8 cellular contexts compared by ENCODE assay signal in the genomic region with DNA sequence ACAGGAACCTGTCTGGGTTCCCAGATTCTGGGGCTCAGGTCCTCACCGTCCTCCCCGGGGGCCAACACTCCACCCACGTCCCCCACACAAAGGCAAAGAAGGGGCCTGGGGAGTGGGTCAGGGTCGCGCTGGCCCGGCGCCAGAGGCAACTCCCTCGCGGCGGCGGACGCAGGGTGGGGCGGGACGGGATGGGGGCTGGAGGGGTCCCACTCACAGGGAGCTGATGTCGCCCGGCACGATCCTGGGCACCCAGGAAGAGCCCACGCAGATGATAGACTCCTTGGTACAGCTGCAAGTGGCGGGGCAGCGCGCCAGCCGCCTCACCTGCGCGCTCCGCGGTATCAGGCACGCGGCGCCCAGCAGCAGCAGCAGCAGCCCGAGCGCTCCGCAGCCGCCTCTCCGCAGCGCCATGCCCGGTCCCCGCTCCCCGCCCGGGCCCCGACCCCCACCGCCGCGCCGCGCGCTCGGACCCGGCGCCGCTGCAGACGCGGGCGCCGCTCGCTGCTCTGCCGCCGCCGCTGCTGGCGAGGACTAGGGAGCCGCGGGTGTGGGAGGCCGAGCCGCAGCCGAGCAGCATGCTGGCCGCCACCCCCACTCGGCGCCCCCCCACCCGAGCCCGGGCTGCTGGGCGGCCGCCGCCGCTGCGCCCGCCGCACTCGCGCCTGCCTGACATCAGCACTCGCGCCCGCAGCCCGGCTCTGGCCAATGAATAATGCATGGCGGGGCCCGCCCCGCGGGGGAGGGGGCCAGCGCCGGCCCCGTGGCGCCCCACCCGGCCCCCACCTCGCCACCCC. TPM values are rescaled to one million over a fixed set of nuclear protein-coding genes. Genes with fewer than 3 reads are reported as not detected.
DNase-seq lines count a peak whose midpoint lies in the region; ATAC-seq and TF ChIP-seq lines count a peak whose summit lies in the region.

A gene with protein sequence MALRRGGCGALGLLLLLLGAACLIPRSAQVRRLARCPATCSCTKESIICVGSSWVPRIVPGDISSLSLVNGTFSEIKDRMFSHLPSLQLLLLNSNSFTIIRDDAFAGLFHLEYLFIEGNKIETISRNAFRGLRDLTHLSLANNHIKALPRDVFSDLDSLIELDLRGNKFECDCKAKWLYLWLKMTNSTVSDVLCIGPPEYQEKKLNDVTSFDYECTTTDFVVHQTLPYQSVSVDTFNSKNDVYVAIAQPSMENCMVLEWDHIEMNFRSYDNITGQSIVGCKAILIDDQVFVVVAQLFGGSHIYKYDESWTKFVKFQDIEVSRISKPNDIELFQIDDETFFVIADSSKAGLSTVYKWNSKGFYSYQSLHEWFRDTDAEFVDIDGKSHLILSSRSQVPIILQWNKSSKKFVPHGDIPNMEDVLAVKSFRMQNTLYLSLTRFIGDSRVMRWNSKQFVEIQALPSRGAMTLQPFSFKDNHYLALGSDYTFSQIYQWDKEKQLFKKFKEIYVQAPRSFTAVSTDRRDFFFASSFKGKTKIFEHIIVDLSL (minus strand): TSS at position 664 of the 794 bp plus-strand sequence. CDS start 253 bp downstream, at position 411.

- H3K27ac Mint-ChIP-seq in activated CD8-positive, alpha-beta T cell treated with anti-CD3 and anti-CD28 coated beads for 36 hours = no peak within 1 kb of the TSS
- H3K27ac Mint-ChIP-seq in activated CD8-positive, alpha-beta T cell treated with anti-CD3 and anti-CD28 coated beads, Interleukin-2, amount 10 ng/mL, durations not matched to agents 7 days and 5 days = no peak within 1 kb of the TSS

- no peaks in the 10 kb centered on the region for H3K36me3 Mint-ChIP-seq in activated CD8-positive, alpha-beta T cell treated with anti-CD3 and anti-CD28 coated beads for 36 hours (ENCODE audit: low read depth)
- no peaks in the 10 kb centered on the region for H3K36me3 Mint-ChIP-seq in activated CD8-positive, alpha-beta T cell treated with anti-CD3 and anti-CD28 coated beads, Interleukin-2, amount 10 ng/mL, durations not matched to agents 7 days and 5 days (ENCODE audit: low read depth)

- POLR2A ChIA-PET in activated CD8-positive, alpha-beta T cell treated with anti-CD3 and anti-CD28 coated beads for 36 hours (lab: Charles Lee) = no interaction called here
- POLR2A ChIA-PET in activated CD8-positive, alpha-beta T cell treated with anti-CD3 and anti-CD28 coated beads, Interleukin-2, amount 10 ng/mL, durations not matched to agents 7 days and 5 days (lab: Charles Lee) = no interaction called here

- intact Hi-C loops in activated CD8-positive, alpha-beta T cell treated with anti-CD3 and anti-CD28 coated beads for 36 hours (cut with micrococcal nuclease) = no loop called here

- peak; percentile 4 for DNase-seq in activated CD8-positive, alpha-beta T cell treated with anti-CD3 and anti-CD28 coated beads for 36 hours
- DNase-seq in activated CD8-positive, alpha-beta T cell treated with anti-CD3 and anti-CD28 coated beads, Interleukin-2, amount 10 ng/mL, durations not matched to agents 7 days and 5 days = no peak
- DNase-seq in hepatic stellate cell (ENCODE audit: low spot score) (peak; percentile 16), G401 (ENCODE audit: low spot score) (no peak), SW480 (ENCODE audit: low spot score) (no peak)

- no peaks in the 10 kb centered on the region for H3K4me1 ChIP-seq in rectal smooth muscle tissue (ENCODE audit: control insufficient read depth, insufficient read depth, low read length)

- no peaks in the 10 kb centered on the region for H3K36me3 ChIP-seq in rectal smooth muscle tissue (ENCODE audit: control insufficient read depth, insufficient read depth, low read length)

- H3K4me3 ChIP-seq in rectal smooth muscle tissue (ENCODE audit: low read length) = peak within 1 kb of the TSS; percentile 60

- peaks cover 62% of the 10 kb centered on the region for H3K27me3 Mint-ChIP-seq in activated CD8-positive, alpha-beta T cell treated with anti-CD3 and anti-CD28 coated beads for 36 hours
- peaks cover 65% of the 10 kb centered on the region for H3K27me3 Mint-ChIP-seq in activated CD8-positive, alpha-beta T cell treated with anti-CD3 and anti-CD28 coated beads, Interleukin-2, amount 10 ng/mL, durations not matched to agents 7 days and 5 days (ENCODE audit: low read depth)

- in situ Hi-C loops in G401 (cut with HindIII; ENCODE audit: low sequenced_read_pairs) = no loop called here

- peak; percentile 42 for ATAC-seq in activated CD8-positive, alpha-beta T cell treated with anti-CD3 and anti-CD28 coated beads for 36 hours
- no peak for ATAC-seq in activated CD8-positive, alpha-beta T cell treated with anti-CD3 and anti-CD28 coated beads, Interleukin-2, amount 10 ng/mL, durations not matched to agents 7 days and 5 days
- ATAC-seq in GM19035 (IDR thresholded peaks at IDR 0.05; ENCODE audit: unreplicated experiment) = no peak

- no peak within 1 kb of the TSS for H3K9ac ChIP-seq in rectal smooth muscle tissue (ENCODE audit: low read length)

- H3K9me3 Mint-ChIP-seq in activated CD8-positive, alpha-beta T cell treated with anti-CD3 and anti-CD28 coated beads for 36 hours = peaks cover 4% of the 10 kb centered on the region
- H3K9me3 Mint-ChIP-seq in activated CD8-positive, alpha-beta T cell treated with anti-CD3 and anti-CD28 coated beads, Interleukin-2, amount 10 ng/mL, durations not matched to agents 7 days and 5 days (ENCODE audit: insufficient read depth) = no peaks in the 10 kb centered on the region

- TF ChIP-seq CTCF in activated CD8-positive, alpha-beta T cell treated with anti-CD3 and anti-CD28 coated beads for 36 hours (IDR thresholded peaks at IDR 0.05) = no peak
- TF ChIP-seq CTCF in VCaP (conservative IDR thresholded peaks at IDR 0.05) = no peak

- H3K27ac ChIP-seq in VCaP (peak within 1 kb of the TSS; percentile 50; the same call in 1 of the 2 replicates), rectal smooth muscle tissue (ENCODE audit: low read depth, low read length) (peak within 1 kb of the TSS; percentile 49)

- H3K4me3 Mint-ChIP-seq in activated CD8-positive, alpha-beta T cell treated with anti-CD3 and anti-CD28 coated beads for 36 hours = no peak within 1 kb of the TSS
- H3K4me3 Mint-ChIP-seq in activated CD8-positive, alpha-beta T cell treated with anti-CD3 and anti-CD28 coated beads, Interleukin-2, amount 10 ng/mL, durations not matched to agents 7 days and 5 days = no peak within 1 kb of the TSS

- H3K4me1 Mint-ChIP-seq in activated CD8-positive, alpha-beta T cell treated with anti-CD3 and anti-CD28 coated beads for 36 hours (ENCODE audit: low read depth) = peaks cover 3% of the 10 kb centered on the region
- H3K4me1 Mint-ChIP-seq in activated CD8-positive, alpha-beta T cell treated with anti-CD3 and anti-CD28 coated beads, Interleukin-2, amount 10 ng/mL, durations not matched to agents 7 days and 5 days (ENCODE audit: low read depth) = no peaks in the 10 kb centered on the region

- H3K27me3 ChIP-seq in rectal smooth muscle tissue (ENCODE audit: control insufficient read depth, insufficient read depth, low read length) = peaks cover 7% of the 10 kb centered on the region

- CTCF ChIA-PET in activated CD8-positive, alpha-beta T cell treated with anti-CD3 and anti-CD28 coated beads for 36 hours (lab: Charles Lee) = interaction anchor here (0.7 kb wide), 1 partner anchor 15 kb away, joined by 3 read pairs; no protein-coding TSS in a partner anchor
- CTCF ChIA-PET in activated CD8-positive, alpha-beta T cell treated with anti-CD3 and anti-CD28 coated beads, Interleukin-2, amount 10 ng/mL, durations not matched to agents 7 days and 5 days (lab: Charles Lee) = no interaction called here

RNA-seq across cellular contexts. Expression of the gene that starts here (rescaled TPM):
- total RNA-seq in activated CD8-positive, alpha-beta T cell treated with anti-CD3 and anti-CD28 coated beads for 36 hours = not detected
- total RNA-seq in activated CD8-positive, alpha-beta T cell treated with anti-CD3 and anti-CD28 coated beads, Interleukin-2, amount 10 ng/mL, durations not matched to agents 7 days and 5 days = not detected
- not detected in 2 replicates for total RNA-seq in G401 (2014; rRNA removed; shearing (Covaris generic))

Comparison
In these comparisons a context has a peak if more than half of its experiments do, and no peak if none do; other contexts are left out.
1. Peak in DNase-seq and ATAC-seq in activated CD8-positive, alpha-beta T cell treated with anti-CD3 and anti-CD28 coated beads for 36 hours; RNA of the gene not detected or under 1 TPM.